1 cellular context compared by ENCODE assay signal in the genomic region with DNA sequence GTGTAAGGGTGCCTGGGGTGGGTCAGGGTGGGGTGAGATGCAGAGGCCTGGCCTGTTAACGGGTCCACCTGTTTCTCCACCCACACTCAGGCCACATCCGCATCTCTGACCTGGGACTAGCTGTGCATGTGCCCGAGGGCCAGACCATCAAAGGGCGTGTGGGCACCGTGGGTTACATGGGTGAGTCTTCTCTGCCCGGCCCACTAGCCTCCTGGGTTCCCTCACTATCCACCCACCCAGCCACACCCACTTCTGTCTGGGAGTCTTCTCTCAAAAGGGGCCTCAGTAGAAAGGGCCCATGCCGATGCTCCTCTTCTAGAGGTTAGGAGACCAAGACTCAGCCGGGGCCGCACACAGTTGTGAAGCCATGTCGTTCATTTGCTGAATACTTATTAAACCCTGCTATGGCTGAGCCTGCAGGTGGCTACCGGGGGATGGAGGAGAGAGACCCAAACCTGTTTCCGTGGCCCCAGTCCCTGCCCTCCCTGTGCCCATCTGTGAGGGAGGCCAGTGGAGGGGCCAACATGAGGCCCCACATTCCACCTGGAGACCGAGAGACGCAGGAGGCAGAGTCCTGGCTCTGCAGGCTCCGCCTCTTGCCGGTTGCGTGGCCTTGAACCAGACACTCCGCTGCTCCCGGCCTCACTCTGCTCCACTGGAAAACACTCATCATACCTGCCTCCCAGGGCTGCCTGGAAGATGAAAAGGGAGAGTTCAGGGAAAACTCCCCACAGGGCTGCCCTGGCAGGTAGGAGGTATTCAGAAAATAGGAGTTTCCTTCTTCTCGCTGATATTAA.
TF ChIP-seq lines count a peak whose summit lies in the region.

No MANE protein-coding gene starts in this region.

TF ChIP-seq in SK-N-SH treated with all-trans-retinoic acid at 6 μM for 48 hours, 23 proteins besides CTCF, POLR2A, EP300 and RAD21 (continued from another document):
- TF ChIP-seq, protein P1, sequence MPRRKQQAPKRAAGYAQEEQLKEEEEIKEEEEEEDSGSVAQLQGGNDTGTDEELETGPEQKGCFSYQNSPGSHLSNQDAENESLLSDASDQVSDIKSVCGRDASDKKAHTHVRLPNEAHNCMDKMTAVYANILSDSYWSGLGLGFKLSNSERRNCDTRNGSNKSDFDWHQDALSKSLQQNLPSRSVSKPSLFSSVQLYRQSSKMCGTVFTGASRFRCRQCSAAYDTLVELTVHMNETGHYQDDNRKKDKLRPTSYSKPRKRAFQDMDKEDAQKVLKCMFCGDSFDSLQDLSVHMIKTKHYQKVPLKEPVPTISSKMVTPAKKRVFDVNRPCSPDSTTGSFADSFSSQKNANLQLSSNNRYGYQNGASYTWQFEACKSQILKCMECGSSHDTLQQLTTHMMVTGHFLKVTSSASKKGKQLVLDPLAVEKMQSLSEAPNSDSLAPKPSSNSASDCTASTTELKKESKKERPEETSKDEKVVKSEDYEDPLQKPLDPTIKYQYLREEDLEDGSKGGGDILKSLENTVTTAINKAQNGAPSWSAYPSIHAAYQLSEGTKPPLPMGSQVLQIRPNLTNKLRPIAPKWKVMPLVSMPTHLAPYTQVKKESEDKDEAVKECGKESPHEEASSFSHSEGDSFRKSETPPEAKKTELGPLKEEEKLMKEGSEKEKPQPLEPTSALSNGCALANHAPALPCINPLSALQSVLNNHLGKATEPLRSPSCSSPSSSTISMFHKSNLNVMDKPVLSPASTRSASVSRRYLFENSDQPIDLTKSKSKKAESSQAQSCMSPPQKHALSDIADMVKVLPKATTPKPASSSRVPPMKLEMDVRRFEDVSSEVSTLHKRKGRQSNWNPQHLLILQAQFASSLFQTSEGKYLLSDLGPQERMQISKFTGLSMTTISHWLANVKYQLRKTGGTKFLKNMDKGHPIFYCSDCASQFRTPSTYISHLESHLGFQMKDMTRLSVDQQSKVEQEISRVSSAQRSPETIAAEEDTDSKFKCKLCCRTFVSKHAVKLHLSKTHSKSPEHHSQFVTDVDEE (CRISPR knock-in tag; IDR thresholded peaks at IDR 0.05): no peak
- TF ChIP-seq, protein P2, sequence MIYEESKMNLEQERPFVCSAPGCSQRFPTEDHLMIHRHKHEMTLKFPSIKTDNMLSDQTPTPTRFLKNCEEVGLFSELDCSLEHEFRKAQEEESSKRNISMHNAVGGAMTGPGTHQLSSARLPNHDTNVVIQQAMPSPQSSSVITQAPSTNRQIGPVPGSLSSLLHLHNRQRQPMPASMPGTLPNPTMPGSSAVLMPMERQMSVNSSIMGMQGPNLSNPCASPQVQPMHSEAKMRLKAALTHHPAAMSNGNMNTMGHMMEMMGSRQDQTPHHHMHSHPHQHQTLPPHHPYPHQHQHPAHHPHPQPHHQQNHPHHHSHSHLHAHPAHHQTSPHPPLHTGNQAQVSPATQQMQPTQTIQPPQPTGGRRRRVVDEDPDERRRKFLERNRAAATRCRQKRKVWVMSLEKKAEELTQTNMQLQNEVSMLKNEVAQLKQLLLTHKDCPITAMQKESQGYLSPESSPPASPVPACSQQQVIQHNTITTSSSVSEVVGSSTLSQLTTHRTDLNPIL (CRISPR knock-in tag; IDR thresholded peaks at IDR 0.05; ENCODE audit: low read depth): no peak
